In genomic region chr1:9447215-9447960, GRCh38 we compare ENCODE assay signal across 17 cellular contexts.
DNase-seq lines count a peak whose midpoint lies in the region; ATAC-seq and TF ChIP-seq lines count a peak whose summit lies in the region.
"Had no signal": no experiment of that assay in that cellular context is flagged by ENCODE, and none has a peak within 500 bp of the region (broad histone marks: within the 10 kb centered on the region; RNA-seq: fewer than 3 reads in every experiment).

No MANE protein-coding gene starts in this region.

- no peak overlapping the region for H3K4me3 Mint-ChIP-seq in chondrocyte (ENCODE audit: unreplicated experiment)

- H3K9me3 ChIP-seq in BLaER1 = no peaks in the 10 kb centered on the region
- H3K9me3 ChIP-seq in mesenchymal stem cell (ENCODE audit: control insufficient read depth, low read length) = no peaks in the 10 kb centered on the region
- no peaks in the 10 kb centered on the region for H3K9me3 ChIP-seq in psoas muscle
- H3K9me3 ChIP-seq: MG63 had no signal

- DNase-seq in chondrocyte (ENCODE audit: low spot score) = no peak
- peak; percentile 65 for DNase-seq in mesenchymal stem cell
- DNase-seq in psoas muscle = no peak
- no peak for DNase-seq in KG1 (lab: John Stamatoyannopoulos, UW)
- no peak for DNase-seq in activated CD4-positive, alpha-beta T cell treated with anti-CD3 and anti-CD28 coated beads for 48 hours
- DNase-seq: DMS79 treated with DMSO at 0.1 percent for 48 hours, MG63, NCI-H1694 treated with DMSO at 0.1 percent for 48 hours, NCI-H2081 treated with DMSO at 0.1 percent for 48 hours, NCI-H446, NCI-H526, Right ventricle myocardium superior had no signal

- no peaks in the 10 kb centered on the region for H3K9me3 Mint-ChIP-seq in chondrocyte (ENCODE audit: low read depth)

- H3K23ac ChIP-seq in mesenchymal stem cell (ENCODE audit: low read length in 2 of 2) = no peak overlapping the region

- no peaks in the 10 kb centered on the region for H3K36me3 Mint-ChIP-seq in chondrocyte (ENCODE audit: low read depth)

- no peak overlapping the region for H2BK120ac ChIP-seq in mesenchymal stem cell (ENCODE audit: low read depth, low read length)

- no peak overlapping the region for H4K8ac ChIP-seq in mesenchymal stem cell (ENCODE audit: low read length)

- peak overlapping the region; percentile 98 for H3K27ac Mint-ChIP-seq in chondrocyte (ENCODE audit: unreplicated experiment)

- WGBS in mesenchymal stem cell = 69% methylated on average over 18 of the region's 18 CpGs
- WGBS in psoas muscle, 3 donors = 81 to 88% (median 82%) methylated on average over 18 of the region's 18 CpGs

- intact Hi-C loops in psoas muscle (cut with DNase I) = no loop called here

- no peak overlapping the region for H3K14ac ChIP-seq in mesenchymal stem cell (ENCODE audit: low read length in 2 of 2)

- ATAC-seq in psoas muscle (no peak), HG03196 (IDR thresholded peaks at IDR 0.05; ENCODE audit: unreplicated experiment) (no peak), GM18858 (IDR thresholded peaks at IDR 0.05; ENCODE audit: unreplicated experiment) (no peak)

- peak overlapping the region in 1 of 2 experiments; percentile 89 for H3K4ac ChIP-seq in mesenchymal stem cell (ENCODE audit: low read depth in 1 of 2, low read length in 2 of 2)

- no peak overlapping the region for H2BK15ac ChIP-seq in mesenchymal stem cell (ENCODE audit: low read depth, poor library complexity, severe bottlenecking)

- H4K91ac ChIP-seq in mesenchymal stem cell (ENCODE audit: low read length) = no peak overlapping the region

- H3K9ac ChIP-seq in BLaER1 (no peak overlapping the region), mesenchymal stem cell (ENCODE audit: low read length) (no peak overlapping the region)

- peaks cover 93% of the 10 kb centered on the region for H3K4me1 Mint-ChIP-seq in chondrocyte (ENCODE audit: low read depth)

- H3K36me3 ChIP-seq in BLaER1 = no peaks in the 10 kb centered on the region
- no peaks in the 10 kb centered on the region for H3K36me3 ChIP-seq in mesenchymal stem cell (ENCODE audit: control insufficient read depth in 1 of 2, insufficient read depth in 2 of 2, low read depth in 1 of 2, low read length in 2 of 2)
- H3K36me3 ChIP-seq in psoas muscle (ENCODE audit: insufficient read depth in 1 of 2, low read depth in 1 of 2) = no peaks in the 10 kb centered on the region
- H3K36me3 ChIP-seq: MG63 had no signal

- no peaks in the 10 kb centered on the region for H3K27me3 Mint-ChIP-seq in chondrocyte (ENCODE audit: low read depth)

- H3K27ac ChIP-seq in BLaER1 (no peak overlapping the region), mesenchymal stem cell (ENCODE audit: low read length, poor library complexity, severe bottlenecking) (no peak overlapping the region), psoas muscle (peak overlapping the region; percentile 80)
- H3K27ac ChIP-seq: 22Rv1, C4-2B had no signal

- peak overlapping the region; percentile 7 to 87 for H2BK12ac ChIP-seq in mesenchymal stem cell (ENCODE audit: low read length in 2 of 2)

- TF ChIP-seq CTCF in chondrocyte (IDR thresholded peaks at IDR 0.05) (no peak), psoas muscle (IDR thresholded peaks at IDR 0.05) (no peak)

- peaks cover 58% of the 10 kb centered on the region for H3K4me1 ChIP-seq in BLaER1
- H3K4me1 ChIP-seq in mesenchymal stem cell (ENCODE audit: control insufficient read depth, insufficient read depth, low read depth, low read length) = peaks cover 26% of the 10 kb centered on the region
- peaks cover 59% of the 10 kb centered on the region for H3K4me1 ChIP-seq in psoas muscle

- H3K79me1 ChIP-seq in mesenchymal stem cell (replicated peaks; ENCODE audit: low read length, poor library complexity, severe bottlenecking) = no peaks in the 10 kb centered on the region

- H3K18ac ChIP-seq in mesenchymal stem cell (ENCODE audit: low read depth in 1 of 2, low read length in 2 of 2) = peak overlapping the region; percentile 26 to 92

- peak overlapping the region; percentile 44 for H2AK5ac ChIP-seq in mesenchymal stem cell (ENCODE audit: low read length, severe bottlenecking)

- H3K4me3 ChIP-seq in BLaER1 (no peak overlapping the region), mesenchymal stem cell (ENCODE audit: insufficient read depth in 1 of 2, low read depth in 1 of 2, low read length in 2 of 2) (no peak overlapping the region), psoas muscle (no peak overlapping the region)
- H3K4me3 ChIP-seq: MG63 had no signal

- H4K20me1 ChIP-seq in BLaER1 = no peaks in the 10 kb centered on the region

- H3K4me2 ChIP-seq in BLaER1 = peak overlapping the region; percentile 93
- no peak overlapping the region for H3K4me2 ChIP-seq in mesenchymal stem cell (ENCODE audit: low read length, poor library complexity, severe bottlenecking)

- H2AFZ ChIP-seq in mesenchymal stem cell (ENCODE audit: low read depth, low read length) = no peak overlapping the region

- H2BK5ac ChIP-seq in mesenchymal stem cell (ENCODE audit: low read depth, low read length, poor library complexity, severe bottlenecking) = no peak overlapping the region

- no peaks in the 10 kb centered on the region for H3K27me3 ChIP-seq in BLaER1
- H3K27me3 ChIP-seq in mesenchymal stem cell (ENCODE audit: control insufficient read depth in 1 of 2, insufficient read depth in 1 of 2, low read length in 2 of 2) = peaks cover 0 to 14% of the 10 kb centered on the region in 2 experiments
- no peaks in the 10 kb centered on the region for H3K27me3 ChIP-seq in psoas muscle (ENCODE audit: insufficient read depth in 3 of 3, low read length in 2 of 3)
- H3K27me3 ChIP-seq: MG63 had no signal
